34 cellular contexts compared by ENCODE assay signal in genomic region chr4:159722052-159722451, GRCh38.
"Had no signal": no experiment of that assay in that cellular context is flagged by ENCODE, and none has a peak within 500 bp of the region (broad histone marks: within the 10 kb centered on the region; RNA-seq: fewer than 3 reads in every experiment).

No MANE protein-coding gene starts in this region.

- H3K36me3 ChIP-seq: ascending aorta, cardiac muscle cell, Peyer's patch had no signal

- H3K27me3 ChIP-seq: ascending aorta, cardiac muscle cell, Peyer's patch had no signal

- H3K27ac Mint-ChIP-seq: activated CD8-positive, alpha-beta T cell treated with anti-CD3 and anti-CD28 coated beads for 36 hours; activated naive CD8-positive, alpha-beta T cell treated with anti-CD3 and anti-CD28 coated beads for 36 hours; activated T-cell treated with anti-CD3 and anti-CD28 coated beads, Interleukin-2, amount 50 U/mL, for 72 hours; activated T-helper 17 cell treated with anti-CD3 and anti-CD28 coated beads, Interleukin-2, amount 50 U/mL, for 72 hours had no signal

- ATAC-seq: activated CD8-positive, alpha-beta T cell treated with anti-CD3 and anti-CD28 coated beads for 36 hours; activated T-cell treated with anti-CD3 and anti-CD28 coated beads, Interleukin-2, amount 50 U/mL, for 72 hours; activated T-helper 17 cell treated with anti-CD3 and anti-CD28 coated beads, Interleukin-2, amount 50 U/mL, for 72 hours; PC-3; Right ventricle myocardium inferior had no signal

- H3K4me3 ChIP-seq: ascending aorta, cardiac muscle cell, Peyer's patch had no signal

- H3K4me2 ChIP-seq: KMS-11 had no signal

- H3K9ac ChIP-seq: KMS-11 had no signal

- H3K36me3 Mint-ChIP-seq: activated naive CD8-positive, alpha-beta T cell treated with anti-CD3 and anti-CD28 coated beads for 36 hours had no signal

- H3K27me3 Mint-ChIP-seq: activated CD8-positive, alpha-beta T cell treated with anti-CD3 and anti-CD28 coated beads for 36 hours; activated naive CD8-positive, alpha-beta T cell treated with anti-CD3 and anti-CD28 coated beads for 36 hours; activated T-helper 17 cell treated with anti-CD3 and anti-CD28 coated beads, Interleukin-2, amount 50 U/mL, for 72 hours; central memory CD8-positive, alpha-beta T cell had no signal

- H3K4me1 ChIP-seq: ascending aorta, Peyer's patch had no signal

- DNase-seq: activated CD4-positive, alpha-beta T cell treated with anti-CD3 and anti-CD28 coated beads for 1 hour; activated CD4-positive, alpha-beta T cell treated with anti-CD3 and anti-CD28 coated beads for 48 hours; activated CD4-positive, CD25-positive, alpha-beta regulatory T cell; activated CD8-positive, alpha-beta T cell treated with anti-CD3 and anti-CD28 coated beads for 36 hours; activated effector memory CD4-positive, alpha-beta T cell treated with anti-CD3 and anti-CD28 coated beads, Interleukin-2, amount 50 U/mL, for 16 hours; activated naive CD4-positive, alpha-beta T cell; activated naive CD4-positive, alpha-beta T cell treated with anti-CD3 and anti-CD28 coated beads, Interleukin-2, amount 50 U/mL, for 16 hours; activated naive CD8-positive, alpha-beta T cell treated with anti-CD3 and anti-CD28 coated beads for 36 hours; activated T-cell treated with anti-CD3 and anti-CD28 coated beads, Interleukin-2, amount 50 U/mL, for 1 hour; activated T-cell treated with anti-CD3 and anti-CD28 coated beads, Interleukin-2, amount 50 U/mL, for 72 hours; amygdala; NCI-H1048; NCI-H1105 treated with DMSO at 0.1 percent for 48 hours; NCI-H1436 treated with DMSO at 0.1 percent for 48 hours; NCI-H1694 treated with DMSO at 0.1 percent for 48 hours; NCI-H2029; NCI-H345; NCI-H524 treated with DMSO at 0.1 percent for 48 hours; NK-92 treated with Interleukin-12 subunit alpha and Interleukin-12 subunit beta, amount 100 ng/mL, for 24 hours; PC-3; Peyer's patch; SIG-M5; SW 1271; T-helper 1 cell; T-helper 2 cell; T-helper 9 cell had no signal

- H3K27ac ChIP-seq: ascending aorta, cardiac muscle cell, KMS-11, Peyer's patch, RWPE1, VCaP had no signal

- H3K4me1 Mint-ChIP-seq: activated naive CD8-positive, alpha-beta T cell treated with anti-CD3 and anti-CD28 coated beads for 36 hours; activated T-helper 17 cell treated with anti-CD3 and anti-CD28 coated beads, Interleukin-2, amount 50 U/mL, for 72 hours; central memory CD8-positive, alpha-beta T cell had no signal

- H3K9me3 Mint-ChIP-seq: activated T-cell treated with anti-CD3 and anti-CD28 coated beads, Interleukin-2, amount 50 U/mL, for 72 hours; activated T-helper 17 cell treated with anti-CD3 and anti-CD28 coated beads, Interleukin-2, amount 50 U/mL, for 72 hours had no signal

- H3K4me3 Mint-ChIP-seq: activated CD8-positive, alpha-beta T cell treated with anti-CD3 and anti-CD28 coated beads for 36 hours; activated naive CD8-positive, alpha-beta T cell treated with anti-CD3 and anti-CD28 coated beads for 36 hours; activated T-cell treated with anti-CD3 and anti-CD28 coated beads, Interleukin-2, amount 50 U/mL, for 72 hours; activated T-helper 17 cell treated with anti-CD3 and anti-CD28 coated beads, Interleukin-2, amount 50 U/mL, for 72 hours; central memory CD8-positive, alpha-beta T cell had no signal

- H3K9me3 ChIP-seq: ascending aorta, Peyer's patch had no signal
